12 cellular contexts compared by ENCODE assay signal in genomic region chr5:62689599-62690368, GRCh38.
DNase-seq lines count a peak whose midpoint lies in the region; ATAC-seq and TF ChIP-seq lines count a peak whose summit lies in the region.
"Had no signal": no experiment of that assay in that cellular context is flagged by ENCODE, and none has a peak within 500 bp of the region (broad histone marks: within the 10 kb centered on the region; RNA-seq: fewer than 3 reads in every experiment).

No MANE protein-coding gene starts in this region.

- H3K4me3 ChIP-seq in BLaER1 (no peak overlapping the region), NB4 (ENCODE audit: low read depth, low read length) (no peak overlapping the region)
- H3K4me3 ChIP-seq: ascending aorta, gastrocnemius medialis had no signal

- H4K20me1 ChIP-seq in BLaER1 = no peaks in the 10 kb centered on the region

- H3K4me3 Mint-ChIP-seq in immature natural killer cell = peak overlapping the region; percentile 35 to 71 (median 59)

- peaks cover 10 to 22% of the 10 kb centered on the region in 2 donors for H3K4me1 Mint-ChIP-seq in immature natural killer cell

- H3K9me3 ChIP-seq in BLaER1 = peaks cover 9% of the 10 kb centered on the region
- H3K9me3 ChIP-seq: ascending aorta, gastrocnemius medialis had no signal

- H3K27ac Mint-ChIP-seq in immature natural killer cell = peak overlapping the region in 4 of 6 donors; percentile 2 to 72 (median 31)

- no peak overlapping the region for H3K27ac ChIP-seq in BLaER1
- H3K27ac ChIP-seq: gastrocnemius medialis had no signal

- peak overlapping the region; percentile 8; the same call in 1 of the 2 replicates for H3K4me2 ChIP-seq in BLaER1

- TF ChIP-seq CTCF in NB4 (IDR thresholded peaks at IDR 0.05; ENCODE audit: low read depth, low read length) = no peak

- peaks cover 0 to 2% (median 0%) of the 10 kb centered on the region in 3 donors for H3K27me3 Mint-ChIP-seq in immature natural killer cell (ENCODE audit: low read depth in 3 of 3)

- H3K36me3 Mint-ChIP-seq in immature natural killer cell = no peaks in the 10 kb centered on the region

- ATAC-seq in GM19372 (IDR thresholded peaks at IDR 0.05; ENCODE audit: low read depth, unreplicated experiment) = peak; percentile 43
- ATAC-seq in HG02798 (IDR thresholded peaks at IDR 0.05; ENCODE audit: poor library complexity, unreplicated experiment) = no peak
- ATAC-seq: gastrocnemius medialis had no signal

- H3K4me1 ChIP-seq in BLaER1 = peaks cover 5% of the 10 kb centered on the region; the same call in 1 of the 2 replicates
- H3K4me1 ChIP-seq: ascending aorta, gastrocnemius medialis had no signal

- no peak overlapping the region for H3K9ac ChIP-seq in BLaER1

- no peaks in the 10 kb centered on the region for H3K36me3 ChIP-seq in BLaER1
- H3K36me3 ChIP-seq: ascending aorta, gastrocnemius medialis had no signal

- DNase-seq in NB4 (ENCODE audit: low read depth) = peak; percentile 53
- no peak for DNase-seq in immature natural killer cell
- DNase-seq in activated CD4-positive, CD25-positive, alpha-beta regulatory T cell (lab: John Stamatoyannopoulos, UW) = no peak
- no peak for DNase-seq in DMS53 treated with DMSO at 0.1 percent for 48 hours (lab: John Stamatoyannopoulos, UW; ENCODE audit: unreplicated experiment)
- DNase-seq in DMS153 treated with DMSO at 0.1 percent for 48 hours (lab: John Stamatoyannopoulos, UW; ENCODE audit: unreplicated experiment) = no peak
- DNase-seq: DMS 273 treated with DMSO at 0.1 percent for 48 hours, gastrocnemius medialis, NCI-H446 had no signal

- no peaks in the 10 kb centered on the region for H3K9me3 Mint-ChIP-seq in immature natural killer cell

- no peaks in the 10 kb centered on the region for H3K27me3 ChIP-seq in BLaER1
- H3K27me3 ChIP-seq: ascending aorta, gastrocnemius medialis had no signal

- TF ChIP-seq POLR2A in NB4 (IDR thresholded peaks at IDR 0.05; ENCODE audit: extremely low read depth, insufficient read length) = no peak
